Comparison of ENCODE assay signal across 21 cellular contexts in the genomic region with DNA sequence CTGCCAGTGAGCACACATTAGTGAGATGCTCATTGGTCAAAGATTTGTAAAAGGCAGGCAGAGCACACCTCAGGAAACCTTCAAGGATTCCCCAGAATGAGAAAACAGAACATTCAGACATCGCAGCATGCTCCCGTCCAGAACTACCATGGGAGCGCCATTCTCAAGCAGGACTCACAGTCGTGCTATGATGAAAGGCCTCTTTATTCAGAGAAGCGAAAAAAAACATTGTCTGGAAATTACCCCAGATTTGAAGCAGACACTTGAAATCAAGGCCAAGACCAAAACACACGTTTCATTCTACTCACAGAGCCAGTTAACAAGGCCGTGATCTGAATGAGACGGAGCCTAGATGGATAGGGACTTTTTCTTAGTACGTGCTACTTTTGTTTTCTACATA.
A peak's percentile ranks its signal among the peaks of the same experiment; 100 is the strongest.
DNase-seq lines count a peak whose midpoint lies in the region; FAIRE-seq and TF ChIP-seq lines count a peak whose summit lies in the region.
"Had no signal": no experiment of that assay in that cellular context is flagged by ENCODE, and none has a peak within 500 bp of the region (broad histone marks: within the 10 kb centered on the region; RNA-seq: fewer than 3 reads in every experiment).

No MANE protein-coding gene starts in this region.

- H3K27ac ChIP-seq in astrocyte (ENCODE audit: low read depth, low read length): no peak overlapping the region
- H3K27ac ChIP-seq: BLaER1 treated with 17β-estradiol and CSF1 and Interleukin-3, amounts not matched to agents 10 nM and 100 nM; KMS-11 had no signal

- no peak for FAIRE-seq in astrocyte (lab: Jason Lieb, UNC)
- FAIRE-seq: A204.1, H54 had no signal

- H3K9ac ChIP-seq in astrocyte (ENCODE audit: low read length): no peak overlapping the region
- H3K9ac ChIP-seq: BLaER1 treated with 17β-estradiol and CSF1 and Interleukin-3, amounts not matched to agents 10 nM and 100 nM; KMS-11 had no signal

- H3K4me3 ChIP-seq in astrocyte (ENCODE audit: insufficient read depth, low read depth, low read length): no peak overlapping the region
- H3K4me3 ChIP-seq: BLaER1 treated with 17β-estradiol and CSF1 and Interleukin-3, amounts not matched to agents 10 nM and 100 nM had no signal

- no peaks in the 10 kb centered on the region for H3K4me1 Mint-ChIP-seq in astrocyte (ENCODE audit: low read depth, unreplicated experiment)

- no peaks in the 10 kb centered on the region for H3K9me3 ChIP-seq in astrocyte (ENCODE audit: insufficient read depth, low read depth, low read length)

- TF ChIP-seq CTCF in astrocyte (IDR thresholded peaks at IDR 0.05; ENCODE audit: insufficient read depth, low read depth, low read length): no peak

- no peak overlapping the region for H3K4me2 ChIP-seq in astrocyte (ENCODE audit: low read length)
- H3K4me2 ChIP-seq: BLaER1 treated with 17β-estradiol and CSF1 and Interleukin-3, amounts not matched to agents 10 nM and 100 nM; KMS-11 had no signal

- no peaks in the 10 kb centered on the region for H3K27me3 Mint-ChIP-seq in astrocyte (ENCODE audit: low read depth, unreplicated experiment)

- no peaks in the 10 kb centered on the region for H3K4me1 ChIP-seq in astrocyte (ENCODE audit: insufficient read depth, low read length)
- H3K4me1 ChIP-seq: BLaER1 treated with 17β-estradiol and CSF1 and Interleukin-3, amounts not matched to agents 10 nM and 100 nM had no signal

- H3K9me3 Mint-ChIP-seq in astrocyte (ENCODE audit: unreplicated experiment): no peaks in the 10 kb centered on the region

- DNase-seq in C1 segment of cervical spinal cord (lab: John Stamatoyannopoulos, UW): peak in 9 of 14 donors; percentile 1 to 20 (median 8)
- no peak for DNase-seq in astrocyte (ENCODE audit: low read depth)
- peak; percentile 25 to 57 for DNase-seq in hippocampal formation (lab: John Stamatoyannopoulos, UW)
- DNase-seq in putamen (ENCODE audit: low spot score): peak; percentile 78
- no peak for DNase-seq in dedifferentiated amniotic fluid mesenchymal stem cell (ENCODE audit: extremely low spot score)
- DNase-seq in SK-N-DZ (ENCODE audit: low spot score): no peak
- no peak for DNase-seq in stimulated activated CD4-positive, alpha-beta T cell treated with anti-CD3 and anti-CD28 coated beads, Interleukin-4, amount 100 ng/mL, for 24 hours
- DNase-seq: DMS 273 treated with DMSO at 0.1 percent for 48 hours, EL, HFFc6, NCI-H1048, NCI-H2081 treated with DMSO at 0.1 percent for 48 hours, NCI-H226, NCI-H524 treated with DMSO at 0.1 percent for 48 hours, OCI-M1, RPMI8226, SIG-M5 had no signal

- H3K36me3 ChIP-seq in astrocyte (ENCODE audit: insufficient read depth, low read length): no peaks in the 10 kb centered on the region
- H3K36me3 ChIP-seq: BLaER1 treated with 17β-estradiol and CSF1 and Interleukin-3, amounts not matched to agents 10 nM and 100 nM had no signal

- peaks cover 1% of the 10 kb centered on the region for H3K36me3 Mint-ChIP-seq in astrocyte (ENCODE audit: low read depth, unreplicated experiment)

- H3K4me3 Mint-ChIP-seq in astrocyte (ENCODE audit: unreplicated experiment): no peak overlapping the region
- H3K4me3 Mint-ChIP-seq: HFFc6 had no signal

- no peak overlapping the region for H3K27ac Mint-ChIP-seq in astrocyte (ENCODE audit: unreplicated experiment)
- H3K27ac Mint-ChIP-seq: HFFc6 had no signal

- H3K27me3 ChIP-seq in astrocyte (ENCODE audit: insufficient read depth, low read length): no peaks in the 10 kb centered on the region
- H3K27me3 ChIP-seq: BLaER1 treated with 17β-estradiol and CSF1 and Interleukin-3, amounts not matched to agents 10 nM and 100 nM had no signal

- no peaks in the 10 kb centered on the region for H3K79me2 ChIP-seq in astrocyte (ENCODE audit: insufficient read depth, low read length)

- peak overlapping the region; percentile 60 for H2AFZ ChIP-seq in astrocyte (ENCODE audit: low read depth, low read length)

- no peaks in the 10 kb centered on the region for H4K20me1 ChIP-seq in astrocyte (ENCODE audit: insufficient read depth, low read length)
- H4K20me1 ChIP-seq: BLaER1 treated with 17β-estradiol and CSF1 and Interleukin-3, amounts not matched to agents 10 nM and 100 nM had no signal

Comparison
In these comparisons a context has a peak if more than half of its experiments do, and no peak if none do; other contexts are left out.
1. DNase-seq: peak in C1 segment of cervical spinal cord (9 of 14), hippocampal formation (2 of 2) and putamen (single experiment); none in astrocyte (single experiment), dedifferentiated amniotic fluid mesenchymal stem cell (single experiment), SK-N-DZ (single experiment) and stimulated activated CD4-positive, alpha-beta T cell treated with anti-CD3 and anti-CD28 coated beads, Interleukin-4, amount 100 ng/mL, for 24 hours (single experiment).